ENCODE assay signal across 1 cellular context in genomic region chr11:130318031-130318673, GRCh38.
TF ChIP-seq lines count a peak whose summit lies in the region.

No MANE protein-coding gene starts in this region.

TF ChIP-seq in GM23338, 12 proteins besides CTCF, POLR2A, EP300 and RAD21 (continued from another document):
- no peak for TF ChIP-seq ZNF462 (CRISPR knock-in tag; IDR thresholded peaks at IDR 0.05)
TF ChIP-seq in GM23338: peak in this region for 0.
